11 cellular contexts compared by ENCODE assay signal in the genomic region with DNA sequence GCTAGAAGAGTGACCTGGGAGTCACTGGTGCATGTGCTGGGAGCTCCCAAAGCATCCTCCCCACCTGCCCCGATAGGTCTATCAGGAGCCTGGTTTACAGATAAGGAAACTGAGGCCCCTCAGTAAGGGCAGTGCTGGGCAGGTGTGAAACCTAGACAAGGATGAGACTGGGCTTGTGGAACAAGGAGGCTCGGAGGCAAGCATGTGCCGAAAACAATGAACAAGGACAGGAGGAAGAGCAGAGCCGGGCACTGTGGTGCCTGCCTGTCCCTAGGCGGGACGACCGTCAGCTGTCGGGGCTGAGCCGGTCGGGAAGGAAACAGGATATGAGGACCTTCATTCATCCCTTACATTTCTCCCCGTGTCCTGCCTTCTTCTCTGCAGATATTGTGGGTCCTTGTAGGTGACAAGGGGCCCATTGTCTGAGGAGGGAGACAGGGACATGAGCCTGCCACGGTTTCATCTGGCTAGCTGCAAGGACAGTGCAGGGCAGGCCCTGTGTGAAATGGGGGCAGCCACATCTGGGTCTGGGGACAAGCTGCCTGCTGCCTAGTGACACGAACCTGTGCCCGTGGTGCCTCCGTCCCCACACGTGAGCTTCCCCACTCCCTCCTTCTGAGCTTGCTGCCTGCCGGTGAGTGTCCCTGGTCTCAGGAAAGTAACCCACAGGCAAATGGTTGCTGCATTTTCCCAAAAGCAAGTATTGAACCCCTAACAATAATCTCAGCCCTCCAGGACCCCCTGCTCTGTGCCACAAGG. TPM values are rescaled to one million over a fixed set of nuclear protein-coding genes. Genes with fewer than 3 reads are reported as not detected.
A peak's percentile ranks its signal among the peaks of the same experiment; 100 is the strongest.
DNase-seq lines count a peak whose midpoint lies in the region; ATAC-seq and TF ChIP-seq lines count a peak whose summit lies in the region.
"Had no signal": no experiment of that assay in that cellular context is flagged by ENCODE, and none has a peak within 500 bp of the region (broad histone marks: within the 10 kb centered on the region; RNA-seq: fewer than 3 reads in every experiment).

No MANE protein-coding gene starts in this region.

- H3K27ac ChIP-seq in heart left ventricle (peak overlapping the region in 1 of 12 donors; percentile 97), right atrium auricular region (no peak overlapping the region), mucosa of rectum (ENCODE audit: low read depth in 2 of 2, low read length in 2 of 2) (peak overlapping the region; percentile 19 to 90), vagina (peak overlapping the region; percentile 53)

- peaks cover 5% of the 10 kb centered on the region for H3K9me3 Mint-ChIP-seq in activated T-cell treated with anti-CD3 and anti-CD28 coated beads, Interleukin-2, amount 50 U/mL, for 4 hours

- peak overlapping the region; percentile 95 for H3K4me3 Mint-ChIP-seq in activated T-cell treated with anti-CD3 and anti-CD28 coated beads, Interleukin-2, amount 50 U/mL, for 4 hours
- H3K4me3 Mint-ChIP-seq: nephron progenitor cell had no signal

- intact Hi-C loops in heart left ventricle (cut with DNase I) (loop anchor here in 1 of 10 donors (10.0 kb wide), 1 partner anchor 119 kb away; no protein-coding TSS in a partner anchor), vagina (cut with DNase I) (no loop called here)

- peak overlapping the region in 9 of 12 donors; percentile 7 to 77 (median 38) for H3K4me3 ChIP-seq in heart left ventricle
- H3K4me3 ChIP-seq in right atrium auricular region: peak overlapping the region in 1 of 2 donors; percentile 23
- H3K4me3 ChIP-seq in mucosa of rectum (ENCODE audit: low read length in 2 of 2): peak overlapping the region; percentile 57 to 74
- H3K4me3 ChIP-seq in vagina: peak overlapping the region; percentile 5 to 32

- DNase-seq in heart left ventricle (no peak), right atrium auricular region (ENCODE audit: low spot score) (no peak), vagina (ENCODE audit: extremely low spot score in 2 of 2) (no peak), NCI-H146 (lab: John Stamatoyannopoulos, UW) (no peak), NCI-H1930 (lab: John Stamatoyannopoulos, UW) (no peak)
- no peak for DNase-seq in activated T-cell treated with anti-CD3 and anti-CD28 coated beads, Interleukin-2, amount 50 U/mL, for 4 hours
- DNase-seq: NCI-H345, nephron progenitor cell had no signal

- H3K4me1 ChIP-seq in heart left ventricle: peaks cover 0 to 70% (median 0%) of the 10 kb centered on the region in 12 donors
- no peaks in the 10 kb centered on the region for H3K4me1 ChIP-seq in right atrium auricular region
- H3K4me1 ChIP-seq in mucosa of rectum (ENCODE audit: control insufficient read depth in 2 of 2, insufficient read depth in 2 of 2, low read length in 2 of 2): peaks cover 0 to 4% of the 10 kb centered on the region in 2 donors
- peaks cover 9% of the 10 kb centered on the region for H3K4me1 ChIP-seq in vagina

- WGBS in heart left ventricle, 4 donors: 64 to 74% (median 68%) methylated on average over 12 to 17 of the region's 17 CpGs

- TF ChIP-seq CTCF in heart left ventricle (IDR thresholded peaks at IDR 0.05) (no peak), right atrium auricular region (IDR thresholded peaks at IDR 0.05) (no peak), vagina (IDR thresholded peaks at IDR 0.05) (no peak)

- peaks cover 76% of the 10 kb centered on the region for H3K4me1 Mint-ChIP-seq in activated T-cell treated with anti-CD3 and anti-CD28 coated beads, Interleukin-2, amount 50 U/mL, for 4 hours (ENCODE audit: low read depth)

- no peak for ATAC-seq in heart left ventricle
- no peak for ATAC-seq in activated T-cell treated with anti-CD3 and anti-CD28 coated beads, Interleukin-2, amount 50 U/mL, for 4 hours
- ATAC-seq in GM18867 (IDR thresholded peaks at IDR 0.05; ENCODE audit: unreplicated experiment): no peak

- H3K27me3 Mint-ChIP-seq in activated T-cell treated with anti-CD3 and anti-CD28 coated beads, Interleukin-2, amount 50 U/mL, for 4 hours (ENCODE audit: low read depth): no peaks in the 10 kb centered on the region

- no peak for TF ChIP-seq POLR2A in heart left ventricle (IDR thresholded peaks at IDR 0.05)
- TF ChIP-seq POLR2A in vagina (IDR thresholded peaks at IDR 0.05): no peak

- H3K9me3 ChIP-seq in heart left ventricle (peaks cover 0 to 12% (median 3%) of the 10 kb centered on the region in 12 donors), right atrium auricular region (peaks cover 0 to 6% of the 10 kb centered on the region in 2 donors), mucosa of rectum (ENCODE audit: control insufficient read depth in 2 of 2, low read length in 2 of 2) (peaks cover 0 to 3% of the 10 kb centered on the region in 2 donors), vagina (no peaks in the 10 kb centered on the region)

- peaks cover 6% of the 10 kb centered on the region for H3K36me3 Mint-ChIP-seq in activated T-cell treated with anti-CD3 and anti-CD28 coated beads, Interleukin-2, amount 50 U/mL, for 4 hours (ENCODE audit: insufficient read depth)

- H3K27me3 ChIP-seq in heart left ventricle (peaks cover 0 to 6% (median 0%) of the 10 kb centered on the region in 9 donors), right atrium auricular region (no peaks in the 10 kb centered on the region), mucosa of rectum (ENCODE audit: control insufficient read depth in 2 of 2, insufficient read depth in 2 of 2, low read length in 2 of 2) (no peaks in the 10 kb centered on the region), vagina (no peaks in the 10 kb centered on the region)

- H3K9ac ChIP-seq in mucosa of rectum (ENCODE audit: low read depth in 1 of 2, low read length in 2 of 2): peak overlapping the region; percentile 23 to 75

- no peaks in the 10 kb centered on the region for H3K36me3 ChIP-seq in heart left ventricle
- no peaks in the 10 kb centered on the region for H3K36me3 ChIP-seq in right atrium auricular region
- no peaks in the 10 kb centered on the region for H3K36me3 ChIP-seq in mucosa of rectum (ENCODE audit: control insufficient read depth in 2 of 2, insufficient read depth in 2 of 2, low read length in 2 of 2)
- no peaks in the 10 kb centered on the region for H3K36me3 ChIP-seq in vagina

RNA-seq across cellular contexts. Expression of a gene that starts 18.6 kb away (rescaled TPM):
- total RNA-seq in heart left ventricle (10 to 100 TPM in 1 of 9 donors, 1 to 10 TPM in 8; 1.2 to 11.2 (median 1.8) TPM), right atrium auricular region (1 to 10 TPM; 2.2 to 3.3 TPM), vagina (19.9 TPM)
- 1 to 10 TPM; 1.5 to 1.6 TPM for polyA plus RNA-seq in heart left ventricle
- total RNA-seq in activated T-cell treated with anti-CD3 and anti-CD28 coated beads, Interleukin-2, amount 50 U/mL, for 4 hours: 10 to 100 TPM; 32.5 to 36.3 (median 32.6) TPM
- polyA plus RNA-seq: BJ had no signal

Comparison
In these comparisons a context has a peak if more than half of its experiments do, and no peak if none do; other contexts are left out.
1. H3K27ac ChIP-seq: peak in mucosa of rectum (2 of 2) and vagina (single experiment); none in right atrium auricular region (0 of 2).